Comparison of ENCODE assay signal across 21 cellular contexts in the genomic region with DNA sequence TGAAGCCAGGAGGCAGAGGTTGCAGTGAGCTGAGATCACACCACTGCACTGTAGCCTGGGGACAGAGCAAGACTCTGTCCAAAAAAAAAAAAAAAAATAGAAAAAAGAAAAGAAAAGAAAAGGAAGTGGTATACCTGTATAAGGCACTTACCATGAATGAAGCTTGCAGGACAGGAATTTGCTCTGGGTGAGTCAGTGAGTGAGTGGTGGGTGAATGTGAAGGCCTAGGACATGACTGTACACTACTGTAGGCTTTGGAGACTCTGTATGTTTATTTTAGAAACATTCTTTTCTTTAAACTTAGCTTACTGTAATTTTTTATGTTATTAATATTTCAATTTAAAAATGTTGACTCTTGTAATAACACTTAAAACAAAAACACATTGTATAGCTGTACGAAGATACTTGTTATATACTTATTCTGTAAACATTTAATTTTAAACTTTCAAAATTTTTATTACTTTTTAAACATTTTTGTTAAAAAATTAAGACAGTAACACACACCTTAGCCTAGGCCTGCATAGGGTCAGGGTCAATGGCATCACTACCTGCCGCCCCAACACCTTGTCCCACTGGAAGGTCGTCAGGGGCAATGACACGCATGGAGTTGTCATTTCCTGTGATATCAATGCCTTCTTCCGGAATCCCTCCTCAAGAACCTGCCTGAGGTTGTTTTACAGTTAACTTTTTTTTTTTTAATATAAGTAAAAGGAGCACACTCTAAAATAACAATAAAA.
DNase-seq lines count a peak whose midpoint lies in the region; ATAC-seq, FAIRE-seq and TF ChIP-seq lines count a peak whose summit lies in the region.
"Had no signal": no experiment of that assay in that cellular context is flagged by ENCODE, and none has a peak within 500 bp of the region (broad histone marks: within the 10 kb centered on the region; RNA-seq: fewer than 3 reads in every experiment).

No MANE protein-coding gene starts in this region.

- H3K36me3 ChIP-seq in SJSA1 (no peaks in the 10 kb centered on the region), endothelial cell of umbilical vein (ENCODE audit: control insufficient read depth in 2 of 2, extremely low read depth in 1 of 2, insufficient read depth in 2 of 2, low read length in 2 of 2) (no peaks in the 10 kb centered on the region), gastrocnemius medialis (no peaks in the 10 kb centered on the region)
- H3K36me3 ChIP-seq: right atrium auricular region, vagina had no signal

- no peak for TF ChIP-seq POLR2A in endothelial cell of umbilical vein (IDR thresholded peaks at IDR 0.05; ENCODE audit: low read depth, low read length)
- TF ChIP-seq POLR2A in gastrocnemius medialis (IDR thresholded peaks at IDR 0.05): no peak

- TF ChIP-seq CTCF in endothelial cell of umbilical vein (IDR thresholded peaks at IDR 0.05; ENCODE audit: extremely low read depth in 1 of 2, insufficient read depth in 1 of 2, low read depth in 1 of 2, low read length in 2 of 2): no peak
- TF ChIP-seq CTCF in gastrocnemius medialis (IDR thresholded peaks at IDR 0.05 in 4 of 5, conservative IDR thresholded peaks at IDR 0.05 in 1 of 5): no peak

- in situ Hi-C loops in gastrocnemius medialis (cut with MboI; ENCODE audit: low sequenced_read_pairs in 4 of 4): no loop called here

- CTCF ChIA-PET in endothelial cell of umbilical vein (lab: Charles Lee): interaction anchor here (1.0 to 3.6 kb wide), 4 partner anchors 13 to 17 kb away, joined by 3 to 13 read pairs (median 4); no protein-coding TSS in a partner anchor

- H2AFZ ChIP-seq in endothelial cell of umbilical vein (ENCODE audit: low read depth, low read length): no peak overlapping the region

- no TSS peak for BruUV-seq in endothelial cell of umbilical vein (replicated peaks; lab: Mats Ljungman, UMichigan)

- peaks cover 26% of the 10 kb centered on the region for H3K4me1 ChIP-seq in SJSA1 (replicated peaks)
- H3K4me1 ChIP-seq in endothelial cell of umbilical vein (ENCODE audit: control insufficient read depth, extremely low read depth, insufficient read depth, low read length): peaks cover 11% of the 10 kb centered on the region
- no peaks in the 10 kb centered on the region for H3K4me1 ChIP-seq in gastrocnemius medialis
- H3K4me1 ChIP-seq: right atrium auricular region, vagina had no signal

- ATAC-seq in HG03139 (IDR thresholded peaks at IDR 0.05; ENCODE audit: unreplicated experiment) (no peak), gastrocnemius medialis (no peak), sciatic nerve (no peak)
- ATAC-seq: activated naive CD4-positive, alpha-beta T cell treated with anti-CD3 and anti-CD28 coated beads, Interleukin-2, amount 50 U/mL, for 72 hours had no signal

- dilution Hi-C loops in endothelial cell of umbilical vein (cut with MboI; ENCODE audit: extremely low pct_ligation_motif_present, low sequenced_read_pairs): loop anchor here (25.0 kb wide), 1 partner anchor 1131 kb away; no protein-coding TSS in a partner anchor

- intact Hi-C loops in endothelial cell of umbilical vein (cut with micrococcal nuclease): no loop called here
- intact Hi-C loops in gastrocnemius medialis (cut with DNase I; ENCODE audit: low total_unique reads): no loop called here
- intact Hi-C loops in sciatic nerve (cut with DNase I): no loop called here

- no peak overlapping the region for H3K4me3 ChIP-seq in SJSA1
- H3K4me3 ChIP-seq in endothelial cell of umbilical vein (replicated peaks in 1 of 3; ENCODE audit: insufficient read depth in 1 of 3, low read depth in 1 of 3, low read length in 3 of 3): no peak overlapping the region
- no peak overlapping the region for H3K4me3 ChIP-seq in gastrocnemius medialis
- H3K4me3 ChIP-seq: right atrium auricular region, vagina had no signal

- H3K9me3 ChIP-seq in SJSA1 (replicated peaks): no peaks in the 10 kb centered on the region
- H3K9me3 ChIP-seq in endothelial cell of umbilical vein (replicated peaks; ENCODE audit: control insufficient read depth, insufficient read depth, low read length): no peaks in the 10 kb centered on the region
- no peaks in the 10 kb centered on the region for H3K9me3 ChIP-seq in gastrocnemius medialis
- H3K9me3 ChIP-seq: right atrium auricular region, vagina had no signal

- H3K79me2 ChIP-seq in endothelial cell of umbilical vein (ENCODE audit: control insufficient read depth, insufficient read depth, low read length): no peaks in the 10 kb centered on the region

- no peak overlapping the region for H3K9ac ChIP-seq in endothelial cell of umbilical vein (replicated peaks; ENCODE audit: extremely low read depth, insufficient read depth, low read length)

- POLR2A ChIA-PET in endothelial cell of umbilical vein (lab: Charles Lee): no interaction called here

- H3K9me1 ChIP-seq in endothelial cell of umbilical vein (replicated peaks; ENCODE audit: control insufficient read depth, extremely low read depth, insufficient read depth, low read length): no peaks in the 10 kb centered on the region

- peak; percentile 50 for FAIRE-seq in endothelial cell of umbilical vein (lab: Jason Lieb, UNC)
- FAIRE-seq: HTR-8/SVneo, islet of Langerhans had no signal

- H3K4me2 ChIP-seq in endothelial cell of umbilical vein (ENCODE audit: insufficient read depth, low read length): peak overlapping the region; percentile 29

- peak overlapping the region; percentile 92 for H3K27ac ChIP-seq in SJSA1
- H3K27ac ChIP-seq in endothelial cell of umbilical vein (ENCODE audit: insufficient read depth, low read depth, low read length): peak overlapping the region; percentile 71
- H3K27ac ChIP-seq in gastrocnemius medialis: no peak overlapping the region
- H3K27ac ChIP-seq: right atrium auricular region, vagina had no signal

- no peaks in the 10 kb centered on the region for H3K27me3 ChIP-seq in SJSA1 (replicated peaks)
- H3K27me3 ChIP-seq in endothelial cell of umbilical vein (ENCODE audit: control insufficient read depth in 2 of 2, insufficient read depth in 2 of 2, low read length in 2 of 2): no peaks in the 10 kb centered on the region
- no peaks in the 10 kb centered on the region for H3K27me3 ChIP-seq in gastrocnemius medialis
- H3K27me3 ChIP-seq: right atrium auricular region, vagina had no signal

- H4K20me1 ChIP-seq in endothelial cell of umbilical vein (replicated peaks; ENCODE audit: control insufficient read depth, extremely low read depth, insufficient read depth, low read length): no peaks in the 10 kb centered on the region

- DNase-seq in ELR (ENCODE audit: low read depth) (peak; percentile 84), SJSA1 (ENCODE audit: low read depth in 1 of 2, low spot score in 2 of 2) (peak; percentile 53 to 67), endothelial cell of umbilical vein (ENCODE audit: low read depth, low spot score) (no peak), myocyte (ENCODE audit: low read depth) (peak; percentile 28), gastrocnemius medialis (no peak), sciatic nerve (ENCODE audit: low spot score) (no peak)
- DNase-seq in activated effector memory CD4-positive, alpha-beta T cell treated with anti-CD3 and anti-CD28 coated beads, Interleukin-2, amount 50 U/mL, for 16 hours: no peak
- DNase-seq: activated CD4-positive, alpha-beta T cell treated with anti-CD3 and anti-CD28 coated beads, Interleukin-2, amount 50 U/mL, for 48 hours; activated T-cell treated with anti-CD3 and anti-CD28 coated beads, Interleukin-2, amount 50 U/mL, for 1 hour; central memory CD4-positive, alpha-beta T cell; COR-L47; endodermal cell; NCI-H1930; NCI-H510A; stimulated activated CD4-positive, alpha-beta T cell treated with anti-CD3 and anti-CD28 coated beads, Interleukin-1b, Interleukin-23, amount 100 ng/mL, for 48 hours had no signal

TF ChIP-seq in endothelial cell of umbilical vein, 7 proteins besides CTCF, POLR2A, EP300 and RAD21:
- TF ChIP-seq EZH2 (IDR thresholded peaks at IDR 0.05; ENCODE audit: borderline replicate concordance, low read depth, low read length, severe bottlenecking) (no peak), MYC (IDR thresholded peaks at IDR 0.05; ENCODE audit: low read depth, low read length) (no peak), JUN (IDR thresholded peaks at IDR 0.05; ENCODE audit: borderline replicate concordance, insufficient read depth, insufficient read length, low read depth) (peak; percentile 16), POLR2AphosphoS5 (IDR thresholded peaks at IDR 0.05; ENCODE audit: insufficient read depth, low read depth, low read length) (peak; percentile 35), GATA2 (IDR thresholded peaks at IDR 0.05; ENCODE audit: insufficient read depth, insufficient read length, low read depth, low read length) (no peak), FOS (IDR thresholded peaks at IDR 0.05; ENCODE audit: borderline replicate concordance, insufficient read depth, low read length) (peak; percentile 61)
- TF ChIP-seq, protein P1, sequence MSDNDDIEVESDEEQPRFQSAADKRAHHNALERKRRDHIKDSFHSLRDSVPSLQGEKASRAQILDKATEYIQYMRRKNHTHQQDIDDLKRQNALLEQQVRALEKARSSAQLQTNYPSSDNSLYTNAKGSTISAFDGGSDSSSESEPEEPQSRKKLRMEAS (IDR thresholded peaks at IDR 0.05; ENCODE audit: insufficient read depth, insufficient read length): no peak

Comparison
In these comparisons a context has a peak if more than half of its experiments do, and no peak if none do; other contexts are left out.
1. DNase-seq: peak in ELR (single experiment), SJSA1 (2 of 2) and myocyte (single experiment); none in endothelial cell of umbilical vein (single experiment), gastrocnemius medialis (0 of 2), activated effector memory CD4-positive, alpha-beta T cell treated with anti-CD3 and anti-CD28 coated beads, Interleukin-2, amount 50 U/mL, for 16 hours (single experiment) and sciatic nerve (single experiment).
2. H3K27ac ChIP-seq: peak in SJSA1 (single experiment) and endothelial cell of umbilical vein (single experiment); none in gastrocnemius medialis (0 of 4).